In the genomic region with DNA sequence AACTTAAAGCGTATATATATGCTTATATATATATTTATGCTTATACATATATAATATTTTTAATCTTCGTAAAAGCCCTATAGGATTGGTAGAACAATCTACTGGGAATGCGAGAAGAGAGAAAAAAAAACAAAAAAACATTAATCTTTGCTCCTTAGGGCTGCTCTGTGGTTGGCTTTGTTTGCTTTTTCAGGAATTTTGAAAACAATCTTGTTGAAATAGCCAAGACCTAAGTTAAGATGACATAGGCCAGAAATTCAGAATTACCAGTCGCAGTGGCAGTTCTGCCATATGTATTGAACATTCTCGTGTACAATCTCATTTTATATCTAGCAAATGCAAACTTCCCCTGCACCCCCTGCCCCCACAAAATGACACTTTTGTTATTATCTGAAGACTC, we compare ENCODE assay signal across 6 cellular contexts. TPM values are rescaled to one million over a fixed set of nuclear protein-coding genes. Genes with fewer than 3 reads are reported as not detected.
"Had no signal": no experiment of that assay in that cellular context is flagged by ENCODE, and none has a peak within 500 bp of the region (broad histone marks: within the 10 kb centered on the region; RNA-seq: fewer than 3 reads in every experiment).

No MANE protein-coding gene starts in this region.

- H3K4me2 ChIP-seq: GM23338 had no signal

- DNase-seq: H9, HCEC 1CT, KBM-7 had no signal

- H2AFZ ChIP-seq: GM23338 had no signal

- H3K4me3 ChIP-seq: GM23338 had no signal

- ATAC-seq: GM23338 had no signal

RNA-seq across cellular contexts. Expression of a gene that starts 0.7 kb away (rescaled TPM):
- total RNA-seq: GM23338, H1, H9, HT-29 had no signal

RNA-seq across cellular contexts. Expression of a gene that starts 12.8 kb away (rescaled TPM):
- total RNA-seq: GM23338, H1, H9, HT-29 had no signal

RNA-seq across cellular contexts. Expression of a gene that starts 50.2 kb away (rescaled TPM):
- total RNA-seq: GM23338, HT-29 had no signal

RNA-seq across cellular contexts. Expression of a gene that starts 54.7 kb away (rescaled TPM):
- total RNA-seq: GM23338, H1, H9, HT-29 had no signal
